1 cellular context compared by ENCODE assay signal in the genomic region with DNA sequence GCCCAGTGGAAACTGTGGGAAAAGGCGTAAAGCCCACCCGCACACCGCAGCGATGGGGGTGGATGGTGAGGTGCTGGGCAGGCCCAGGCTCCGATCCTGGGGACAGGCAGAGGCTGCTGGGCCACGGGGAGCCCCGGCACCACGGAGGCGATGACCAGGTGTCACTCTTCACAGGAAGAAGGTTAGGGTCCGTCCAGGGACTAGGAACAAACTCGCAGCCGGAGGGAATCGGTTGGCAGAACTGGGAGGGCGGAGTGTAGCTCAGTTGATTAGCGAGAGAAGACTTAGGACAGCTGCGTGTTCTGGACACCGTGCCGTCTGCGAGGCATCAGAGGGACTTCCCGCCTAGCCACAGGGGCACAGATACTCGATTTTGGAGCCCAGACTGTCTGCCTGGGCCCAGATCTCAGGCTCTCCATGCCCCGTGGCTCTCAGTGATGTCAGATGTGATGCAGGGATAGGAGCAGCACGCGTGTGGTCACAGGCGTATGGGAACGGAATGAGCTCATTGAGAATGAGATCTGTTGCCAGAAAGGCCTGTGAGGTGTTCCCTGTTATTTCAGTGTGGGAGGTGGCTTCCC.
TF ChIP-seq lines count a peak whose summit lies in the region.

No MANE protein-coding gene starts in this region.

TF ChIP-seq in K562, 482 proteins besides CTCF, POLR2A, EP300 and RAD21 (continued from another document):
- TF ChIP-seq, protein P1, sequence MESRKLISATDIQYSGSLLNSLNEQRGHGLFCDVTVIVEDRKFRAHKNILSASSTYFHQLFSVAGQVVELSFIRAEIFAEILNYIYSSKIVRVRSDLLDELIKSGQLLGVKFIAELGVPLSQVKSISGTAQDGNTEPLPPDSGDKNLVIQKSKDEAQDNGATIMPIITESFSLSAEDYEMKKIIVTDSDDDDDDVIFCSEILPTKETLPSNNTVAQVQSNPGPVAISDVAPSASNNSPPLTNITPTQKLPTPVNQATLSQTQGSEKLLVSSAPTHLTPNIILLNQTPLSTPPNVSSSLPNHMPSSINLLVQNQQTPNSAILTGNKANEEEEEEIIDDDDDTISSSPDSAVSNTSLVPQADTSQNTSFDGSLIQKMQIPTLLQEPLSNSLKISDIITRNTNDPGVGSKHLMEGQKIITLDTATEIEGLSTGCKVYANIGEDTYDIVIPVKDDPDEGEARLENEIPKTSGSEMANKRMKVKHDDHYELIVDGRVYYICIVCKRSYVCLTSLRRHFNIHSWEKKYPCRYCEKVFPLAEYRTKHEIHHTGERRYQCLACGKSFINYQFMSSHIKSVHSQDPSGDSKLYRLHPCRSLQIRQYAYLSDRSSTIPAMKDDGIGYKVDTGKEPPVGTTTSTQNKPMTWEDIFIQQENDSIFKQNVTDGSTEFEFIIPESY (CRISPR knock-in tag; IDR thresholded peaks at IDR 0.05), result no peak
- TF ChIP-seq SIX5 (IDR thresholded peaks at IDR 0.05; ENCODE audit: borderline replicate concordance in 1 of 2, insufficient read depth in 1 of 2, low read depth in 1 of 2, low read length in 2 of 2) (no peak), CBX3 (IDR thresholded peaks at IDR 0.05; ENCODE audit: borderline replicate concordance in 1 of 2, low read length in 2 of 2) (no peak), PRPF4 (IDR thresholded peaks at IDR 0.05; ENCODE audit: insufficient read depth, low read depth, low read length, poor library complexity, severe bottlenecking) (no peak), ZNF764 (CRISPR knock-in tag; IDR thresholded peaks at IDR 0.05; ENCODE audit: low read depth) (no peak), ZNF212 (CRISPR knock-in tag; IDR thresholded peaks at IDR 0.05) (no peak)
- TF ChIP-seq, protein P2, sequence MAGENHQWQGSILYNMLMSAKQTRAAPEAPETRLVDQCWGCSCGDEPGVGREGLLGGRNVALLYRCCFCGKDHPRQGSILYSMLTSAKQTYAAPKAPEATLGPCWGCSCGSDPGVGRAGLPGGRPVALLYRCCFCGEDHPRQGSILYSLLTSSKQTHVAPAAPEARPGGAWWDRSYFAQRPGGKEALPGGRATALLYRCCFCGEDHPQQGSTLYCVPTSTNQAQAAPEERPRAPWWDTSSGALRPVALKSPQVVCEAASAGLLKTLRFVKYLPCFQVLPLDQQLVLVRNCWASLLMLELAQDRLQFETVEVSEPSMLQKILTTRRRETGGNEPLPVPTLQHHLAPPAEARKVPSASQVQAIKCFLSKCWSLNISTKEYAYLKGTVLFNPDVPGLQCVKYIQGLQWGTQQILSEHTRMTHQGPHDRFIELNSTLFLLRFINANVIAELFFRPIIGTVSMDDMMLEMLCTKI (IDR thresholded peaks at IDR 0.05; ENCODE audit: partially characterized antibody), result no peak
